8 cellular contexts compared by ENCODE assay signal in genomic region chr6:28124350-28124970, GRCh38. TPM values are rescaled to one million over a fixed set of nuclear protein-coding genes. Genes with fewer than 3 reads are reported as not detected.
A peak's percentile ranks its signal among the peaks of the same experiment; 100 is the strongest.
DNase-seq lines count a peak whose midpoint lies in the region; ATAC-seq and TF ChIP-seq lines count a peak whose summit lies in the region.

ZSCAN16 (plus strand) TSS chr6:28124609; CDS start chr6:28125444, 835 bp downstream.

- peaks cover 19% of the 10 kb centered on the region for H3K36me3 Mint-ChIP-seq in Calu3 (ENCODE audit: insufficient read depth, unreplicated experiment)

- peak within 1 kb of the TSS; percentile 85 for H3K4me3 Mint-ChIP-seq in Calu3 (ENCODE audit: low read depth, unreplicated experiment)

- H3K4me1 ChIP-seq in HUES64 (ENCODE audit: insufficient read depth, low read length), result no peaks in the 10 kb centered on the region
- H3K4me1 ChIP-seq in OCI-LY1 (ENCODE audit: insufficient read depth, low read length, severe bottlenecking), result peaks cover 28% of the 10 kb centered on the region

- H3K27ac ChIP-seq in HUES64 (ENCODE audit: low read depth, low read length), result peak within 1 kb of the TSS; percentile 11; the same call in 1 of the 2 replicates
- H3K27ac ChIP-seq in OCI-LY1 (ENCODE audit: low read depth, low read length, poor library complexity, severe bottlenecking), result peak within 1 kb of the TSS; percentile 24

- no peaks in the 10 kb centered on the region for H3K9me3 ChIP-seq in HUES64 (ENCODE audit: insufficient read depth, low read depth, low read length)
- no peaks in the 10 kb centered on the region; the same call in 1 of the 2 replicates for H3K9me3 ChIP-seq in OCI-LY1 (ENCODE audit: low read length)

- WGBS in HUES64, result 57% methylated on average over 25 of the region's 28 CpGs

- H3K4me2 ChIP-seq in OCI-LY1 (ENCODE audit: low read length), result peak within 1 kb of the TSS; percentile 98

- CTCF ChIA-PET in Calu3 (lab: Charles Lee), result interaction anchor here (1.1 to 3.0 kb wide), 3 partner anchors 17 to 232 kb away, joined by 4 to 13 read pairs (median 6); partner anchors contain the start of gene ZKSCAN8

- TF ChIP-seq POLR2A in erythroblast (IDR thresholded peaks at IDR 0.05; ENCODE audit: low read length), result peak; percentile 91

- H3K9me2 ChIP-seq in OCI-LY1 (ENCODE audit: low read depth, low read length), result no peaks in the 10 kb centered on the region

- peaks cover 22% of the 10 kb centered on the region for H3K4me1 Mint-ChIP-seq in Calu3 (ENCODE audit: low read depth, unreplicated experiment)

- no peaks in the 10 kb centered on the region for H4K20me1 ChIP-seq in OCI-LY1 (ENCODE audit: insufficient read depth, low read length)

- H3K4me3 ChIP-seq in HUES64 (ENCODE audit: low read length), result peak within 1 kb of the TSS; percentile 77
- peak within 1 kb of the TSS; percentile 79 for H3K4me3 ChIP-seq in OCI-LY1 (ENCODE audit: low read depth, low read length, poor library complexity, severe bottlenecking)

- H3K27ac Mint-ChIP-seq in Calu3 (ENCODE audit: unreplicated experiment), result peak within 1 kb of the TSS; percentile 48

- H3K36me3 ChIP-seq in HUES64 (ENCODE audit: insufficient read depth, low read length), result peaks cover 60% of the 10 kb centered on the region
- peaks cover 37% of the 10 kb centered on the region for H3K36me3 ChIP-seq in OCI-LY1 (ENCODE audit: insufficient read depth, low read length)

- no TSS peak for BruUV-seq in Calu3 (replicated peaks; lab: Mats Ljungman, UMichigan)

- H3K27me3 ChIP-seq in HUES64 (ENCODE audit: insufficient read depth, low read length) (no peaks in the 10 kb centered on the region), OCI-LY1 (ENCODE audit: insufficient read depth, low read length) (no peaks in the 10 kb centered on the region)

- H3K27me3 Mint-ChIP-seq in Calu3 (ENCODE audit: unreplicated experiment), result no peaks in the 10 kb centered on the region

- no peaks in the 10 kb centered on the region for H3K9me3 Mint-ChIP-seq in Calu3 (ENCODE audit: low read depth, unreplicated experiment)

- H3K79me2 ChIP-seq in OCI-LY1 (ENCODE audit: insufficient read depth, low read length), result peaks cover 17% of the 10 kb centered on the region; the same call in 1 of the 2 replicates

- H3F3A ChIP-seq in OCI-LY1 (ENCODE audit: insufficient read depth, low read length), result no peaks in the 10 kb centered on the region

- H3K9ac ChIP-seq in HUES64 (ENCODE audit: low read depth, low read length) (peak within 1 kb of the TSS; percentile 74), OCI-LY1 (ENCODE audit: low read length) (peak within 1 kb of the TSS; percentile 88)

- intact Hi-C loops in Calu3 (cut with micrococcal nuclease; ENCODE audit: unreplicated experiment), result loop anchor here (1.0 to 10.0 kb wide), 3 partner anchors 17 to 460 kb away; partner anchors contain the start of gene ZKSCAN8

- no peak for TF ChIP-seq CTCF in Calu3 (IDR thresholded peaks at IDR 0.05; ENCODE audit: unreplicated experiment)
- TF ChIP-seq CTCF in OCI-LY1 (IDR thresholded peaks at IDR 0.05; ENCODE audit: low read length), result no peak

- peak; percentile 91 for DNase-seq in Calu3
- DNase-seq in activated T-cell treated with anti-CD3 and anti-CD28 coated beads, Interleukin-2, amount 50 U/mL, for 48 hours, result peak; percentile 85 to 86
- peak; percentile 89 for DNase-seq in erythroblast (lab: John Stamatoyannopoulos, UW)
- DNase-seq in mucosa of gallbladder (ENCODE audit: low spot score), result peak; percentile 87
- peak; percentile 62 for DNase-seq in stimulated activated CD8-positive, alpha-beta memory T cell treated with anti-CD3 and anti-CD28 coated beads, Interleukin-7, amount 100 ng/mL, for 24 hours (ENCODE audit: low read depth)

- peak within 1 kb of the TSS; percentile 72; the same call in 1 of the 2 replicates for H2AFZ ChIP-seq in OCI-LY1 (ENCODE audit: low read length)

- peak; percentile 97 for ATAC-seq in GM21447 (IDR thresholded peaks at IDR 0.05; ENCODE audit: unreplicated experiment)

RNA-seq across cellular contexts. Expression of gene ZSCAN16, which starts in this region (rescaled TPM):
- total RNA-seq in Calu3 (2022), result 14.2 and 15.9 TPM in 2 replicates
- polyA plus RNA-seq in HUES64 (2013, experiment 1 of 2), result 3.8 TPM
- 4.6 TPM for polyA plus RNA-seq in HUES64 (2013, experiment 2 of 2)
- 5.8 TPM for total RNA-seq in mucosa of gallbladder

Comparison
In these comparisons a context has a peak if more than half of its experiments do, and no peak if none do; other contexts are left out.
1. Peak in every context shown above with its lines: DNase-seq, ATAC-seq, H3K4me3 ChIP-seq and H3K27ac ChIP-seq.